8 cellular contexts compared by ENCODE assay signal in the genomic region with DNA sequence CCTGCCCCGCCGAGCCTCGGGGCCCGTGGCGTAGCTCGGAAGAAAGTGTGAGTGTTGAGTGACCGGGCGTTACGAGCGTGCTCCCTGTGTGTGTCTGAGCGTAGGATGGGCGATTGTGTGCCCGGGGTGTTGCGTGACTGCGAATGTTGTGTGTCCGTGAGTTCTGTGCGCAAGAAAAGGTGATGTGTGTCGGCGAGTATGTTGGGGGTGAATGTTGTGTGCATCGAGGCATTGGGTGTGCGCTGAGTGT. TPM values are rescaled to one million over a fixed set of nuclear protein-coding genes. Genes with fewer than 3 reads are reported as not detected.
DNase-seq lines count a peak whose midpoint lies in the region; ATAC-seq and TF ChIP-seq lines count a peak whose summit lies in the region.

No MANE protein-coding gene starts in this region.

- no peaks in the 10 kb centered on the region for H3K9me3 Mint-ChIP-seq in activated T-cell treated with anti-CD3 and anti-CD28 coated beads, Interleukin-2, amount 50 U/mL, for 4 hours

- TF ChIP-seq CTCF in lower lobe of right lung (IDR thresholded peaks at IDR 0.05), result no peak
- TF ChIP-seq CTCF in transverse colon (IDR thresholded peaks at IDR 0.05), result no peak

- H3K27me3 ChIP-seq in lower lobe of right lung (ENCODE audit: low read depth) (peaks cover 16% of the 10 kb centered on the region), transverse colon (peaks cover 42% of the 10 kb centered on the region)

- peaks cover 62% of the 10 kb centered on the region for H3K27me3 Mint-ChIP-seq in activated T-cell treated with anti-CD3 and anti-CD28 coated beads, Interleukin-2, amount 50 U/mL, for 4 hours (ENCODE audit: low read depth)

- in situ Hi-C loops in transverse colon (cut with MboI; ENCODE audit: low pct_ligation_motif_present in 1 of 4, low pct_unique_long_range_greater_than_20kb in 1 of 4, low sequenced_read_pairs in 3 of 4), result loop anchor here (10.0 to 25.0 kb wide), 5 partner anchors 851 to 1478 kb away; partner anchors contain the start of gene MATN1 (in 1 of the 4)

- H3K4me3 ChIP-seq in lower lobe of right lung, result peak overlapping the region; percentile 73
- peak overlapping the region; percentile 35 to 54 (median 52) for H3K4me3 ChIP-seq in transverse colon

- peaks cover 41% of the 10 kb centered on the region for H3K4me1 ChIP-seq in lower lobe of right lung
- peaks cover 4 to 22% (median 18%) of the 10 kb centered on the region in 4 donors for H3K4me1 ChIP-seq in transverse colon

- TF ChIP-seq POLR2A in transverse colon (IDR thresholded peaks at IDR 0.05), result no peak

- 3 to 17% methylated on average over 6 to 21 of the region's 21 CpGs for WGBS in transverse colon (ENCODE audit: low coverage in 1 of 2), 2 donors

- H3K27ac ChIP-seq in angular gyrus (ENCODE audit: low read depth, low read length) (peak overlapping the region; percentile 16), lower lobe of right lung (peak overlapping the region; percentile 84), transverse colon (peak overlapping the region in 2 of 4 donors; percentile 26 to 70)

- intact Hi-C loops in lower lobe of right lung (cut with DNase I), result no loop called here
- intact Hi-C loops in transverse colon (cut with DNase I; ENCODE audit: low total_unique reads), result loop anchor here (2.0 to 5.0 kb wide), 2 partner anchors 1144 to 1471 kb away; no protein-coding TSS in a partner anchor

- no peaks in the 10 kb centered on the region for H3K36me3 Mint-ChIP-seq in activated T-cell treated with anti-CD3 and anti-CD28 coated beads, Interleukin-2, amount 50 U/mL, for 4 hours (ENCODE audit: insufficient read depth)

- ATAC-seq in activated T-cell treated with anti-CD3 and anti-CD28 coated beads, Interleukin-2, amount 50 U/mL, for 4 hours, result peak in 1 of 2 donors; percentile 3
- ATAC-seq in lower lobe of right lung (no peak), GM21360 (IDR thresholded peaks at IDR 0.05; ENCODE audit: unreplicated experiment) (no peak)

- no peak for DNase-seq in activated T-cell treated with anti-CD3 and anti-CD28 coated beads, Interleukin-2, amount 50 U/mL, for 4 hours
- DNase-seq in activated T-cell treated with anti-CD3 and anti-CD28 coated beads, Interleukin-2, amount 50 U/mL, for 1 hour, result no peak
- DNase-seq in lower lobe of right lung (peak; percentile 62), transverse colon (no peak), NOMO-1 treated with DMSO at 0.1 percent for 48 hours (lab: John Stamatoyannopoulos, UW; ENCODE audit: unreplicated experiment) (no peak)
- DNase-seq in stimulated activated CD4-positive, alpha-beta T cell treated with anti-CD3 and anti-CD28 coated beads, Interleukin-4, amount 100 ng/mL, for 4 hours, result no peak

- peak overlapping the region; percentile 78 for H3K4me3 Mint-ChIP-seq in activated T-cell treated with anti-CD3 and anti-CD28 coated beads, Interleukin-2, amount 50 U/mL, for 4 hours

- peaks cover 17% of the 10 kb centered on the region for H3K4me1 Mint-ChIP-seq in activated T-cell treated with anti-CD3 and anti-CD28 coated beads, Interleukin-2, amount 50 U/mL, for 4 hours (ENCODE audit: low read depth)

- H3K9me3 ChIP-seq in lower lobe of right lung (no peaks in the 10 kb centered on the region), transverse colon (no peaks in the 10 kb centered on the region)

- H3K36me3 ChIP-seq in lower lobe of right lung (no peaks in the 10 kb centered on the region), transverse colon (no peaks in the 10 kb centered on the region)

- TF ChIP-seq EP300 in transverse colon (IDR thresholded peaks at IDR 0.05; ENCODE audit: low read depth), result no peak

RNA-seq across cellular contexts. Expression of gene PTPRU, which starts 0.3 kb away (rescaled TPM):
- total RNA-seq in activated T-cell treated with anti-CD3 and anti-CD28 coated beads, Interleukin-2, amount 50 U/mL, for 4 hours, result under 1 TPM; 0.19 to 0.78 (median 0.32) TPM
- total RNA-seq in lower lobe of right lung (35.1 TPM), transverse colon (1 to 10 TPM; 5.6 to 9.7 (median 7.4) TPM)

RNA-seq across cellular contexts. Expression of gene MECR, which starts 5.9 kb away (rescaled TPM):
- total RNA-seq in activated T-cell treated with anti-CD3 and anti-CD28 coated beads, Interleukin-2, amount 50 U/mL, for 4 hours, result 10 to 100 TPM; 29.8 to 35.4 (median 32.6) TPM
- total RNA-seq in lower lobe of right lung, result 16.9 TPM
- 10 to 100 TPM in 2 of 4 donors, 1 to 10 TPM in 1, not detected in 1; 5.2 to 16.0 (median 12.2) TPM for total RNA-seq in transverse colon

RNA-seq across cellular contexts. Expression of gene SRSF4, which starts 55.0 kb away (rescaled TPM):
- 100 to 1,000 TPM; 104 to 109 (median 106) TPM for total RNA-seq in activated T-cell treated with anti-CD3 and anti-CD28 coated beads, Interleukin-2, amount 50 U/mL, for 4 hours
- total RNA-seq in lower lobe of right lung, result 73.9 TPM
- 10 to 100 TPM; 67.3 to 98.0 (median 72.4) TPM for total RNA-seq in transverse colon
